ENCODE assay signal across 2 cellular contexts in the genomic region with DNA sequence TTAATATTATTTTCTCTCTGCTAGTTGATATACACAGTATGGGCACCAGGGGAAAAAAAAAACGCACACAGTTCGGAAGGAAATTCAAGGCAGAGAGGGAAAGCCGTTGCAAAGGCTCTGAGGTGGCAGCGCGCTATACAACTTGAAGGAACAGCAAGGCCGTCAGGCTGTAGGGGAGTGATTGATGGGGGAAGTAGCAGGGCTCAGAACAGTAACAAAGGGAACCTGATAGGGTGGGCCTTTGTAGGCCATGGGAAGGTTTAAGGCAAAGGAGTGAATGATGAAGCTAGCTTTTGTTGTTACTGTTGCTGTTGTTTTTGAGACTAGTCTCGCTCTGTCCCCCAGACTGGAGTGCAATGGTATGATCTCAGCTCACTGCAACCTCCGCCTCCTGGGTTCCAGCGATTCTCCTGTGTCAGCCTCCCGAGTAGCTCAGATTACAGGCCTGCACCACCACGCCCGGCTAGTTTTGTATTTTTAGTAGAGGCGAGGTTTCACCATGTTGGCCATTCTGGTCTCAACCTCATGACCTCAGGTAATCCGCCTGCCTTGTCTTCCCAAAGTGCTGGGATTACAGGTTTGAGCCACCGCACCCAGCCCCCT.
TF ChIP-seq lines count a peak whose summit lies in the region.

No MANE protein-coding gene starts in this region.

TF ChIP-seq in IMR-90, 13 proteins besides CTCF, POLR2A, EP300 and RAD21:
- TF ChIP-seq CHD1 (IDR thresholded peaks at IDR 0.05; ENCODE audit: low read depth, low read length) (no peak), FOS (IDR thresholded peaks at IDR 0.05; ENCODE audit: low read depth, low read length) (no peak), USF2 (IDR thresholded peaks at IDR 0.05; ENCODE audit: low read depth, low read length) (no peak), RFX5 (IDR thresholded peaks at IDR 0.05; ENCODE audit: low read depth, low read length) (no peak), BHLHE40 (IDR thresholded peaks at IDR 0.05; ENCODE audit: low read depth, low read length) (no peak), MAZ (IDR thresholded peaks at IDR 0.05; ENCODE audit: borderline replicate concordance, low read depth, low read length) (no peak), MAFK (IDR thresholded peaks at IDR 0.05; ENCODE audit: low read depth, low read length) (no peak), NFE2L2 (IDR thresholded peaks at IDR 0.05; ENCODE audit: low read depth, low read length) (no peak), SMC3 (IDR thresholded peaks at IDR 0.05; ENCODE audit: low read depth, low read length) (no peak), CEBPB (IDR thresholded peaks at IDR 0.05; ENCODE audit: low read depth, low read length) (no peak), RCOR1 (IDR thresholded peaks at IDR 0.05; ENCODE audit: insufficient replicate concordance, low read length) (no peak)

TF ChIP-seq in H1, 55 proteins besides CTCF, POLR2A, EP300 and RAD21:
- TF ChIP-seq RBBP5 (IDR thresholded peaks at IDR 0.05; ENCODE audit: borderline replicate concordance, low read depth, low read length) (0 out of 2 replicates have a peak, but pooled peaks have one; percentile 63), JUND (IDR thresholded peaks at IDR 0.05; ENCODE audit: low read length) (peak; percentile 92), SP1 (IDR thresholded peaks at IDR 0.05; ENCODE audit: low read depth, low read length) (peak; percentile 69; the same call in 1 of the 2 replicates), SIX5 (IDR thresholded peaks at IDR 0.05; ENCODE audit: low read depth, low read length) (0 out of 2 replicates have a peak, but pooled peaks have one; percentile 2), SRF (IDR thresholded peaks at IDR 0.05; ENCODE audit: low read depth, low read length) (no peak), ASH2L (IDR thresholded peaks at IDR 0.05; ENCODE audit: low read length) (peak; percentile 31), NANOG (IDR thresholded peaks at IDR 0.05; ENCODE audit: insufficient read depth, low read depth, low read length, poor library complexity, severe bottlenecking) (no peak), CTBP2 (IDR thresholded peaks at IDR 0.05; ENCODE audit: borderline replicate concordance, insufficient read depth, insufficient read length, low read length) (no peak), CHD7 (IDR thresholded peaks at IDR 0.05; ENCODE audit: insufficient replicate concordance, low read length) (peak; percentile 1), KDM1A (IDR thresholded peaks at IDR 0.05; ENCODE audit: borderline replicate concordance, low read length) (peak; percentile 43; the same call in 1 of the 2 replicates), POU5F1 (IDR thresholded peaks at IDR 0.05; ENCODE audit: low read depth, low read length) (no peak), CHD1 (IDR thresholded peaks at IDR 0.05; ENCODE audit: low read depth, low read length) (peak; percentile 91)
